In the genomic region with DNA sequence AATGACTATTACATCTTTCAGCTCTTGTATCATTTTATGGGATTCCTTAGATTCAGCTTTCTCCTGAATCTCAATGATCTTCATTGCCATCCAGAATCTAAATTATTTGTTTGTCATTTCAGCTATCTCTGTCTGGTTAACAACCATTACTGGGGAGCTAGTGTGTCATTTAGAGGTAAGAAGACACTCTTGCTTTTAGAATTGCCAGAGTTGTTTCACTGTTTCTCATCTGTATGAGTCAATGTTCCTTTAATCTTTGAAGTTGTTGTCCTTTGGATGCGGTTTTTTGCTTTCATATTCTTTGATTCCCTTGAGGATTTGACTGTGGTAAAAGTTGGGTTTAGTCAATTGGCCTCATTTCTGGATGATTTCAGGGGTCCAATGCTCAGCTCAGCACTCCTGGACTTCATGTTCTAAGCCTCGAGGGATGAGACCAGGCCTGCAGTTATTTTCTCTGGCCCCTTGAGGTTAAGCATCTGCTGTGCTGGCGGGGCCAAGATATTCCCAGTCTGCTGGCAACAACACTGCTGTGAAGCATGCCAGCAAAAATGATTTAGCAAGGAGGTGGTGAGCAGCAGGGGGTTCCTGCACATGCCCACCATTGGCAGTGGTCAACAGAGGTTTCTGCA, we compare ENCODE assay signal across 1 cellular context.
TF ChIP-seq lines count a peak whose summit lies in the region.

No MANE protein-coding gene starts in this region.

TF ChIP-seq in H1, 55 proteins besides CTCF, POLR2A, EP300 and RAD21:
- TF ChIP-seq HDAC2 (IDR thresholded peaks at IDR 0.05; ENCODE audit: borderline replicate concordance in 1 of 2, low read depth in 2 of 2, low read length in 2 of 2) (no peak), CEBPB (IDR thresholded peaks at IDR 0.05; ENCODE audit: low read depth, low read length) (no peak), KDM4A (IDR thresholded peaks at IDR 0.05; ENCODE audit: low read depth, low read length, severe bottlenecking) (no peak), YY1 (IDR thresholded peaks at IDR 0.05; ENCODE audit: low read depth, low read length) (no peak), NRF1 (IDR thresholded peaks at IDR 0.05; ENCODE audit: low read depth, low read length) (no peak), SIX5 (IDR thresholded peaks at IDR 0.05; ENCODE audit: low read depth, low read length) (no peak)
- TF ChIP-seq, protein P1, sequence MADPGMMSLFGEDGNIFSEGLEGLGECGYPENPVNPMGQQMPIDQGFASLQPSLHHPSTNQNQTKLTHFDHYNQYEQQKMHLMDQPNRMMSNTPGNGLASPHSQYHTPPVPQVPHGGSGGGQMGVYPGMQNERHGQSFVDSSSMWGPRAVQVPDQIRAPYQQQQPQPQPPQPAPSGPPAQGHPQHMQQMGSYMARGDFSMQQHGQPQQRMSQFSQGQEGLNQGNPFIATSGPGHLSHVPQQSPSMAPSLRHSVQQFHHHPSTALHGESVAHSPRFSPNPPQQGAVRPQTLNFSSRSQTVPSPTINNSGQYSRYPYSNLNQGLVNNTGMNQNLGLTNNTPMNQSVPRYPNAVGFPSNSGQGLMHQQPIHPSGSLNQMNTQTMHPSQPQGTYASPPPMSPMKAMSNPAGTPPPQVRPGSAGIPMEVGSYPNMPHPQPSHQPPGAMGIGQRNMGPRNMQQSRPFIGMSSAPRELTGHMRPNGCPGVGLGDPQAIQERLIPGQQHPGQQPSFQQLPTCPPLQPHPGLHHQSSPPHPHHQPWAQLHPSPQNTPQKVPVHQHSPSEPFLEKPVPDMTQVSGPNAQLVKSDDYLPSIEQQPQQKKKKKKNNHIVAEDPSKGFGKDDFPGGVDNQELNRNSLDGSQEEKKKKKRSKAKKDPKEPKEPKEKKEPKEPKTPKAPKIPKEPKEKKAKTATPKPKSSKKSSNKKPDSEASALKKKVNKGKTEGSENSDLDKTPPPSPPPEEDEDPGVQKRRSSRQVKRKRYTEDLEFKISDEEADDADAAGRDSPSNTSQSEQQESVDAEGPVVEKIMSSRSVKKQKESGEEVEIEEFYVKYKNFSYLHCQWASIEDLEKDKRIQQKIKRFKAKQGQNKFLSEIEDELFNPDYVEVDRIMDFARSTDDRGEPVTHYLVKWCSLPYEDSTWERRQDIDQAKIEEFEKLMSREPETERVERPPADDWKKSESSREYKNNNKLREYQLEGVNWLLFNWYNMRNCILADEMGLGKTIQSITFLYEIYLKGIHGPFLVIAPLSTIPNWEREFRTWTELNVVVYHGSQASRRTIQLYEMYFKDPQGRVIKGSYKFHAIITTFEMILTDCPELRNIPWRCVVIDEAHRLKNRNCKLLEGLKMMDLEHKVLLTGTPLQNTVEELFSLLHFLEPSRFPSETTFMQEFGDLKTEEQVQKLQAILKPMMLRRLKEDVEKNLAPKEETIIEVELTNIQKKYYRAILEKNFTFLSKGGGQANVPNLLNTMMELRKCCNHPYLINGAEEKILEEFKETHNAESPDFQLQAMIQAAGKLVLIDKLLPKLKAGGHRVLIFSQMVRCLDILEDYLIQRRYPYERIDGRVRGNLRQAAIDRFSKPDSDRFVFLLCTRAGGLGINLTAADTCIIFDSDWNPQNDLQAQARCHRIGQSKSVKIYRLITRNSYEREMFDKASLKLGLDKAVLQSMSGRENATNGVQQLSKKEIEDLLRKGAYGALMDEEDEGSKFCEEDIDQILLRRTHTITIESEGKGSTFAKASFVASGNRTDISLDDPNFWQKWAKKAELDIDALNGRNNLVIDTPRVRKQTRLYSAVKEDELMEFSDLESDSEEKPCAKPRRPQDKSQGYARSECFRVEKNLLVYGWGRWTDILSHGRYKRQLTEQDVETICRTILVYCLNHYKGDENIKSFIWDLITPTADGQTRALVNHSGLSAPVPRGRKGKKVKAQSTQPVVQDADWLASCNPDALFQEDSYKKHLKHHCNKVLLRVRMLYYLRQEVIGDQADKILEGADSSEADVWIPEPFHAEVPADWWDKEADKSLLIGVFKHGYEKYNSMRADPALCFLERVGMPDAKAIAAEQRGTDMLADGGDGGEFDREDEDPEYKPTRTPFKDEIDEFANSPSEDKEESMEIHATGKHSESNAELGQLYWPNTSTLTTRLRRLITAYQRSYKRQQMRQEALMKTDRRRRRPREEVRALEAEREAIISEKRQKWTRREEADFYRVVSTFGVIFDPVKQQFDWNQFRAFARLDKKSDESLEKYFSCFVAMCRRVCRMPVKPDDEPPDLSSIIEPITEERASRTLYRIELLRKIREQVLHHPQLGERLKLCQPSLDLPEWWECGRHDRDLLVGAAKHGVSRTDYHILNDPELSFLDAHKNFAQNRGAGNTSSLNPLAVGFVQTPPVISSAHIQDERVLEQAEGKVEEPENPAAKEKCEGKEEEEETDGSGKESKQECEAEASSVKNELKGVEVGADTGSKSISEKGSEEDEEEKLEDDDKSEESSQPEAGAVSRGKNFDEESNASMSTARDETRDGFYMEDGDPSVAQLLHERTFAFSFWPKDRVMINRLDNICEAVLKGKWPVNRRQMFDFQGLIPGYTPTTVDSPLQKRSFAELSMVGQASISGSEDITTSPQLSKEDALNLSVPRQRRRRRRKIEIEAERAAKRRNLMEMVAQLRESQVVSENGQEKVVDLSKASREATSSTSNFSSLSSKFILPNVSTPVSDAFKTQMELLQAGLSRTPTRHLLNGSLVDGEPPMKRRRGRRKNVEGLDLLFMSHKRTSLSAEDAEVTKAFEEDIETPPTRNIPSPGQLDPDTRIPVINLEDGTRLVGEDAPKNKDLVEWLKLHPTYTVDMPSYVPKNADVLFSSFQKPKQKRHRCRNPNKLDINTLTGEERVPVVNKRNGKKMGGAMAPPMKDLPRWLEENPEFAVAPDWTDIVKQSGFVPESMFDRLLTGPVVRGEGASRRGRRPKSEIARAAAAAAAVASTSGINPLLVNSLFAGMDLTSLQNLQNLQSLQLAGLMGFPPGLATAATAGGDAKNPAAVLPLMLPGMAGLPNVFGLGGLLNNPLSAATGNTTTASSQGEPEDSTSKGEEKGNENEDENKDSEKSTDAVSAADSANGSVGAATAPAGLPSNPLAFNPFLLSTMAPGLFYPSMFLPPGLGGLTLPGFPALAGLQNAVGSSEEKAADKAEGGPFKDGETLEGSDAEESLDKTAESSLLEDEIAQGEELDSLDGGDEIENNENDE (IDR thresholded peaks at IDR 0.05; ENCODE audit: insufficient replicate concordance, low read length) = no peak
